ENCODE assay signal across 17 cellular contexts in genomic region chr1:180572745-180573144, GRCh38. TPM values are rescaled to one million over a fixed set of nuclear protein-coding genes. Genes with fewer than 3 reads are reported as not detected.
"Had no signal": no experiment of that assay in that cellular context is flagged by ENCODE, and none has a peak within 500 bp of the region (broad histone marks: within the 10 kb centered on the region; RNA-seq: fewer than 3 reads in every experiment).

No MANE protein-coding gene starts in this region.

- H3K4me3 ChIP-seq: body of pancreas, prostate gland, suprapubic skin, upper lobe of left lung had no signal

- H3K27ac ChIP-seq: body of pancreas, prostate gland, suprapubic skin, upper lobe of left lung, WERI-Rb-1 had no signal

- H3K4me1 Mint-ChIP-seq: central memory CD8-positive, alpha-beta T cell had no signal

- H3K27me3 ChIP-seq: body of pancreas, suprapubic skin, upper lobe of left lung had no signal

- H3K36me3 ChIP-seq: prostate gland, suprapubic skin, upper lobe of left lung, WERI-Rb-1 had no signal

- H3K9me3 ChIP-seq: body of pancreas, prostate gland, SK-N-SH, suprapubic skin, upper lobe of left lung had no signal

- DNase-seq: activated gamma-delta T cell; amniotic stem cell; body of pancreas; cortex of kidney; effector CD8-positive, alpha-beta T cell; left cardiac atrium; mesendoderm; nephron progenitor cell; SK-N-SH; WERI-Rb-1 had no signal

- H3K4me3 Mint-ChIP-seq: central memory CD8-positive, alpha-beta T cell; nephron progenitor cell had no signal

- H3K4me1 ChIP-seq: prostate gland had no signal

- ATAC-seq: body of pancreas, left cardiac atrium, sciatic nerve had no signal

- H3K9me3 Mint-ChIP-seq: central memory CD8-positive, alpha-beta T cell had no signal

RNA-seq across cellular contexts. Expression of gene OVAAL, which starts 14.0 kb away (rescaled TPM):
- total RNA-seq: body of pancreas, glomerular endothelial cell, omental fat pad, sciatic nerve, suprapubic skin, upper lobe of left lung had no signal
